ENCODE assay signal across 9 cellular contexts in genomic region chr6:142756215-142756630, GRCh38.
DNase-seq lines count a peak whose midpoint lies in the region; ATAC-seq and TF ChIP-seq lines count a peak whose summit lies in the region.
"Had no signal": no experiment of that assay in that cellular context is flagged by ENCODE, and none has a peak within 500 bp of the region (broad histone marks: within the 10 kb centered on the region; RNA-seq: fewer than 3 reads in every experiment).

No MANE protein-coding gene starts in this region.

- H3K4me3 Mint-ChIP-seq in Calu3 (ENCODE audit: low read depth, unreplicated experiment): no peak overlapping the region

- in situ Hi-C loops in astrocyte of the spinal cord (cut with HindIII; ENCODE audit: low sequenced_read_pairs): no loop called here

- H3K27ac ChIP-seq in lung (ENCODE audit: low read depth in 1 of 2, low read length in 1 of 2) (no peak overlapping the region), coronary artery (no peak overlapping the region)
- H3K27ac ChIP-seq: parathyroid adenoma had no signal

- CTCF ChIA-PET in Calu3 (lab: Charles Lee): interaction anchor here (0.7 to 1.5 kb wide), 2 partner anchors 12 to 63 kb away, joined by 5 read pairs; no protein-coding TSS in a partner anchor

- peaks cover 23 to 29% of the 10 kb centered on the region in 2 donors for H3K36me3 ChIP-seq in lung (ENCODE audit: control insufficient read depth in 2 of 2, insufficient read depth in 2 of 2, low read length in 2 of 2)
- no peaks in the 10 kb centered on the region for H3K36me3 ChIP-seq in BE2C

- DNase-seq in Calu3: peak; percentile 58
- peak; percentile 70 for DNase-seq in LHCN-M2 (ENCODE audit: low read depth)
- peak; percentile 35 for DNase-seq in astrocyte of the spinal cord (ENCODE audit: low read depth, low spot score)
- no peak for DNase-seq in lung (ENCODE audit: low spot score)
- DNase-seq in anterior cingulate cortex (lab: John Stamatoyannopoulos, UW): no peak
- no peak for DNase-seq in coronary artery (ENCODE audit: low spot score)
- no peak for DNase-seq in BE2C
- DNase-seq in activated effector memory CD4-positive, alpha-beta T cell treated with Interleukin-2 at 50 U/mL for 16 hours: no peak

- H3K4me1 ChIP-seq in lung (ENCODE audit: control insufficient read depth in 2 of 2, insufficient read depth in 2 of 2, low read length in 2 of 2) (peaks cover 1 to 2% of the 10 kb centered on the region in 2 donors), BE2C (no peaks in the 10 kb centered on the region)
- H3K4me1 ChIP-seq: parathyroid adenoma had no signal

- ATAC-seq in lung (ENCODE audit: insufficient read depth, low FRiP score): peak; percentile 6

- H3K9me3 ChIP-seq in lung (ENCODE audit: control insufficient read depth in 2 of 2, insufficient read depth in 1 of 2, low read length in 1 of 2) (peaks cover 0 to 1% of the 10 kb centered on the region in 2 donors), BE2C (no peaks in the 10 kb centered on the region)

- H3K4me3 ChIP-seq in astrocyte of the spinal cord (ENCODE audit: low read depth, low read length) (no peak overlapping the region), lung (no peak overlapping the region), coronary artery (no peak overlapping the region), BE2C (ENCODE audit: low read depth, low read length) (no peak overlapping the region)

- no peaks in the 10 kb centered on the region for H3K9me3 Mint-ChIP-seq in Calu3 (ENCODE audit: low read depth, unreplicated experiment)

- peak overlapping the region; percentile 73 for H3K27ac Mint-ChIP-seq in Calu3 (ENCODE audit: unreplicated experiment)

- H3K36me3 Mint-ChIP-seq in Calu3 (ENCODE audit: insufficient read depth, unreplicated experiment): peaks cover 26% of the 10 kb centered on the region

- H3K4me1 Mint-ChIP-seq in Calu3 (ENCODE audit: low read depth, unreplicated experiment): peaks cover 22% of the 10 kb centered on the region

- H3K27me3 ChIP-seq in lung (ENCODE audit: control insufficient read depth, insufficient read depth) (no peaks in the 10 kb centered on the region), BE2C (no peaks in the 10 kb centered on the region)

- BruUV-seq in Calu3 (replicated peaks; lab: Mats Ljungman, UMichigan): no TSS peak

- TF ChIP-seq CTCF in Calu3 (IDR thresholded peaks at IDR 0.05; ENCODE audit: unreplicated experiment) (no peak), astrocyte of the spinal cord (IDR thresholded peaks at IDR 0.05; ENCODE audit: low read depth, low read length) (no peak), lung (IDR thresholded peaks at IDR 0.05; ENCODE audit: control extremely low read depth, extremely low read depth) (no peak), coronary artery (IDR thresholded peaks at IDR 0.05) (no peak), BE2C (IDR thresholded peaks at IDR 0.05; ENCODE audit: low read depth, low read length) (no peak)

- intact Hi-C loops in Calu3 (cut with micrococcal nuclease; ENCODE audit: unreplicated experiment): loop anchor here (5.0 to 10.0 kb wide), 2 partner anchors 111 to 169 kb away; no protein-coding TSS in a partner anchor

- 61 to 84% methylated on average over 2 of the region's 2 CpGs for WGBS in lung, 2 donors

- no peaks in the 10 kb centered on the region for H3K27me3 Mint-ChIP-seq in Calu3 (ENCODE audit: unreplicated experiment)

Comparison
In these comparisons a context has a peak if more than half of its experiments do, and no peak if none do; other contexts are left out.
1. DNase-seq: peak in Calu3 (single experiment), LHCN-M2 (single experiment) and astrocyte of the spinal cord (single experiment); none in lung (single experiment), anterior cingulate cortex (0 of 58), coronary artery (single experiment), BE2C (single experiment) and activated effector memory CD4-positive, alpha-beta T cell treated with Interleukin-2 at 50 U/mL for 16 hours (single experiment).